ENCODE assay signal across 8 cellular contexts in genomic region chr17:81911277-81911961, GRCh38. TPM values are rescaled to one million over a fixed set of nuclear protein-coding genes. Genes with fewer than 3 reads are reported as not detected.
A peak's percentile ranks its signal among the peaks of the same experiment; 100 is the strongest.
DNase-seq lines count a peak whose midpoint lies in the region; ATAC-seq and TF ChIP-seq lines count a peak whose summit lies in the region.

TSS of gene PCYT2 (minus strand) at chr17:81911399. CDS start at chr17:81911355, 44 bp downstream.

- TF ChIP-seq CTCF in PC-3 (conservative IDR thresholded peaks at IDR 0.05; ENCODE audit: low read depth, low read length): peak; percentile 34; the same call in 1 of the 2 replicates

- DNase-seq in Caki2 (ENCODE audit: low read depth): peak; percentile 59
- peak; percentile 61 for DNase-seq in KBM-7
- DNase-seq in PC-3: peak; percentile 90
- DNase-seq in activated T-cell treated with anti-CD3 and anti-CD28 coated beads, Interleukin-2, amount 50 U/mL, for 1 hour: peak; percentile 91
- DNase-seq in erythroblast (lab: John Stamatoyannopoulos, UW): peak; percentile 91 to 96
- peak; percentile 77 to 82 for DNase-seq in stimulated activated CD8-positive, alpha-beta memory T cell treated with anti-CD3 and anti-CD28 coated beads, Interleukin-7, amount 100 ng/mL, for 1 hour (ENCODE audit: low read depth in 2 of 2)

- 0 out of 2 replicates have a peak, but pooled peaks cover 18% of the 10 kb centered on the region for H4K20me1 ChIP-seq in PC-3 (ENCODE audit: low read length)

- peak within 1 kb of the TSS; percentile 100 for H3K4me2 ChIP-seq in PC-3 (ENCODE audit: low read length)

- H3K4me3 ChIP-seq in PC-3 (ENCODE audit: low read length) (peak within 1 kb of the TSS; percentile 85), mucosa of stomach (ENCODE audit: low read length) (peak within 1 kb of the TSS; percentile 55)

- peaks cover 26% of the 10 kb centered on the region; the same call in 1 of the 2 replicates for H3K36me3 ChIP-seq in PC-3 (ENCODE audit: low read depth, low read length)
- H3K36me3 ChIP-seq in mucosa of stomach (ENCODE audit: control insufficient read depth, insufficient read depth, low read length): peaks cover 31% of the 10 kb centered on the region

- ATAC-seq in GM21526 (IDR thresholded peaks at IDR 0.05; ENCODE audit: low FRiP score, unreplicated experiment) (peak; percentile 52), PC-3 (peak; percentile 75)

- intact Hi-C loops in PC-3 (cut with micrococcal nuclease): loop anchor here (1.0 kb wide), 1 partner anchor 20 kb away; the partner anchor contains the start of genes ALYREF and ANAPC11

- H3K79me2 ChIP-seq in PC-3 (ENCODE audit: low read length): peaks cover 16% of the 10 kb centered on the region

- H3K9ac ChIP-seq in PC-3 (ENCODE audit: low read length): peak within 1 kb of the TSS; percentile 64
- peak within 1 kb of the TSS; percentile 67 for H3K9ac ChIP-seq in mucosa of stomach (ENCODE audit: low read length)

- H3K4me1 ChIP-seq in PC-3 (ENCODE audit: insufficient read depth, low read length): peaks cover 36% of the 10 kb centered on the region
- H3K4me1 ChIP-seq in mucosa of stomach (ENCODE audit: control insufficient read depth, insufficient read depth, low read length): peaks cover 45% of the 10 kb centered on the region

- H3K27me3 ChIP-seq in PC-3 (ENCODE audit: low read length) (no peaks in the 10 kb centered on the region), mucosa of stomach (ENCODE audit: control insufficient read depth, insufficient read depth, low read length) (no peaks in the 10 kb centered on the region)

- POLR2A ChIA-PET in PC-3 (lab: Charles Lee; ENCODE audit: unreplicated experiment): interaction anchor here (0.6 to 0.7 kb wide), 3 partner anchors 16 to 208 kb away, joined by 3 to 11 read pairs (median 4); partner anchors contain the start of gene MRPL12

- no peaks in the 10 kb centered on the region for H3K9me2 ChIP-seq in PC-3 (replicated peaks; ENCODE audit: low read length)

- no TSS peak for BruUV-seq in PC-3 (replicated peaks; lab: Mats Ljungman, UMichigan)

- H3K9me3 ChIP-seq in PC-3 (ENCODE audit: low read length) (no peaks in the 10 kb centered on the region), mucosa of stomach (ENCODE audit: control insufficient read depth, low read length) (no peaks in the 10 kb centered on the region)

- CTCF ChIA-PET in PC-3 (lab: Charles Lee): interaction anchor here (0.6 kb wide), 1 partner anchor 48 kb away, joined by 3 read pairs; no protein-coding TSS in a partner anchor

- peak within 1 kb of the TSS; percentile 75 for H2AFZ ChIP-seq in PC-3 (ENCODE audit: low read length)

- H3K27ac ChIP-seq in PC-3 (ENCODE audit: low read length): peak within 1 kb of the TSS; percentile 45; the same call in 1 of the 2 replicates

- peaks cover 7% of the 10 kb centered on the region for H3F3A ChIP-seq in PC-3 (ENCODE audit: low read length, unreplicated experiment)

- in situ Hi-C loops in Caki2 (cut with HindIII; ENCODE audit: low pct_unique_long_range_greater_than_20kb, low sequenced_read_pairs): no loop called here
- in situ Hi-C loops in KBM-7 (cut with MboI; ENCODE audit: low pct_unique_long_range_greater_than_20kb, low sequenced_read_pairs): no loop called here

- no peak for TF ChIP-seq POLR2A in erythroblast (IDR thresholded peaks at IDR 0.05; ENCODE audit: low read length)

RNA-seq across cellular contexts. Expression of gene PCYT2, which starts in this region (rescaled TPM):
- total RNA-seq in Caki2 (2014; rRNA removed; shearing (Covaris generic); ENCODE audit: low replicate concordance): 26.2 and 59.9 TPM in 2 replicates
- total RNA-seq in PC-3 (2014; rRNA removed): 33.3 and 42.7 TPM in 2 replicates

Comparison
In these comparisons a context has a peak if more than half of its experiments do, and no peak if none do; other contexts are left out.
1. Peak in every context shown above with its lines: DNase-seq, ATAC-seq, H3K4me3 ChIP-seq and H3K27ac ChIP-seq.